21 cellular contexts compared by ENCODE assay signal in genomic region chr11:97367406-97368083, GRCh38.
DNase-seq lines count a peak whose midpoint lies in the region; ATAC-seq lines count a peak whose summit lies in the region.
"Had no signal": no experiment of that assay in that cellular context is flagged by ENCODE, and none has a peak within 500 bp of the region (broad histone marks: within the 10 kb centered on the region; RNA-seq: fewer than 3 reads in every experiment).

No MANE protein-coding gene starts in this region.

- H2BK12ac ChIP-seq in trophoblast cell (ENCODE audit: low read length) = no peak overlapping the region

- no peak overlapping the region for H3K14ac ChIP-seq in trophoblast cell (ENCODE audit: low read length)

- H3K27me3 ChIP-seq in trophoblast cell (ENCODE audit: insufficient read depth, low read length) = no peaks in the 10 kb centered on the region
- H3K27me3 ChIP-seq in aorta (ENCODE audit: control insufficient read depth in 1 of 2, insufficient read depth in 2 of 2, low read length in 1 of 2) = no peaks in the 10 kb centered on the region
- H3K27me3 ChIP-seq: BE2C; BLaER1 treated with 17β-estradiol and CSF1 and Interleukin-3, amounts not matched to agents 10 nM and 100 nM had no signal

- intact Hi-C loops in aorta (cut with DNase I) (no loop called here), left cardiac atrium (cut with DNase I) (no loop called here)

- no CpG with 5 or more reads among the region's 10 CpGs for WGBS in trophoblast cell (ENCODE audit: extremely low coverage, insufficient coverage, insufficient read length)
- 79 to 87% methylated on average over 10 of the region's 10 CpGs for WGBS in aorta, 2 donors

- no peak overlapping the region for H2AK5ac ChIP-seq in trophoblast cell (ENCODE audit: low read length)

- ATAC-seq in aorta (ENCODE audit: low FRiP score) (peak; percentile 64), left cardiac atrium (no peak)
- ATAC-seq: A549 had no signal

- peak overlapping the region; percentile 58 for H3K23ac ChIP-seq in trophoblast cell (ENCODE audit: low read length)

- no peak overlapping the region for H4K12ac ChIP-seq in trophoblast cell (ENCODE audit: low read depth, low read length)

- H2BK120ac ChIP-seq in trophoblast cell (ENCODE audit: insufficient read depth, low read length, poor library complexity) = no peak overlapping the region

- DNase-seq in M059J (ENCODE audit: low read depth) = peak; percentile 54
- DNase-seq in RPMI7951 (ENCODE audit: low read depth) = peak; percentile 52
- no peak for DNase-seq in trophoblast cell
- DNase-seq in aorta = no peak
- DNase-seq in activated CD4-positive, alpha-beta T cell treated with anti-CD3 and anti-CD28 coated beads for 48 hours = no peak
- DNase-seq in NCI-H526 treated with DMSO at 0.1 percent for 48 hours (lab: John Stamatoyannopoulos, UW) = no peak
- no peak for DNase-seq in left cardiac atrium
- DNase-seq: 8988T; ACHN; AML-193; BE2C; CD4-positive, alpha-beta T cell; DMS 273 treated with DMSO at 0.1 percent for 48 hours; DMS79; EL; GF-D8; GM23248; H7; HCEC 1CT had no signal

- H3K4ac ChIP-seq in trophoblast cell (ENCODE audit: low read depth, low read length) = no peak overlapping the region

- no peak overlapping the region for H3K18ac ChIP-seq in trophoblast cell (ENCODE audit: low read length)

- no peaks in the 10 kb centered on the region for H3K79me1 ChIP-seq in trophoblast cell (ENCODE audit: low read length)

- no peak overlapping the region for H3K4me3 ChIP-seq in trophoblast cell (ENCODE audit: low read depth, low read length)
- H3K4me3 ChIP-seq in aorta (ENCODE audit: low read length in 2 of 2) = no peak overlapping the region
- H3K4me3 ChIP-seq: A549; BLaER1 treated with 17β-estradiol and CSF1 and Interleukin-3, amounts not matched to agents 10 nM and 100 nM; GM23248 had no signal

- H3K36me3 ChIP-seq in trophoblast cell (ENCODE audit: control insufficient read depth in 1 of 2, insufficient read depth in 2 of 2, low read length in 2 of 2) (no peaks in the 10 kb centered on the region), aorta (ENCODE audit: control insufficient read depth in 1 of 2, insufficient read depth in 2 of 2, low read length in 1 of 2) (no peaks in the 10 kb centered on the region)
- H3K36me3 ChIP-seq: BE2C; BLaER1 treated with 17β-estradiol and CSF1 and Interleukin-3, amounts not matched to agents 10 nM and 100 nM had no signal

- no peak overlapping the region for H3K4me2 ChIP-seq in trophoblast cell (ENCODE audit: low read length)
- H3K4me2 ChIP-seq: A549; BLaER1 treated with 17β-estradiol and CSF1 and Interleukin-3, amounts not matched to agents 10 nM and 100 nM had no signal

- H2BK5ac ChIP-seq in trophoblast cell (ENCODE audit: low read depth, low read length, poor library complexity) = no peak overlapping the region

- H3K27ac ChIP-seq in trophoblast cell (ENCODE audit: low read depth, low read length) = no peak overlapping the region
- H3K27ac ChIP-seq in aorta (ENCODE audit: low read depth in 1 of 2, low read length in 2 of 2) = no peak overlapping the region
- H3K27ac ChIP-seq: A549; BLaER1 treated with 17β-estradiol and CSF1 and Interleukin-3, amounts not matched to agents 10 nM and 100 nM; GM23248 had no signal

- H3K4me1 ChIP-seq in trophoblast cell (ENCODE audit: control insufficient read depth in 1 of 2, insufficient read depth in 2 of 2, low read length in 2 of 2) (no peaks in the 10 kb centered on the region), aorta (ENCODE audit: control insufficient read depth in 1 of 2, insufficient read depth in 2 of 2, low read length in 2 of 2) (peaks cover 0 to 5% of the 10 kb centered on the region in 2 donors)
- H3K4me1 ChIP-seq: A549, BE2C had no signal

- no peak overlapping the region for H4K91ac ChIP-seq in trophoblast cell (ENCODE audit: low read depth, low read length)

- H3K9me3 ChIP-seq in trophoblast cell (ENCODE audit: insufficient read depth, low read depth, low read length) (no peaks in the 10 kb centered on the region), aorta (ENCODE audit: control insufficient read depth, low read length) (no peaks in the 10 kb centered on the region)
- H3K9me3 ChIP-seq: A549, BE2C had no signal

- no peak overlapping the region for H3K9ac ChIP-seq in trophoblast cell (ENCODE audit: low read length)
- H3K9ac ChIP-seq: BLaER1 treated with 17β-estradiol and CSF1 and Interleukin-3, amounts not matched to agents 10 nM and 100 nM; GM23248 had no signal

- no peak overlapping the region for H4K8ac ChIP-seq in trophoblast cell (ENCODE audit: low read depth, low read length)

- H3K79me2 ChIP-seq in trophoblast cell (ENCODE audit: control insufficient read depth, insufficient read depth, low read length, poor library complexity) = no peaks in the 10 kb centered on the region

- no peak overlapping the region for H2AFZ ChIP-seq in trophoblast cell (ENCODE audit: insufficient read depth, low read length, poor library complexity)
- H2AFZ ChIP-seq: GM23248 had no signal

Comparison
In these comparisons a context has a peak if more than half of its experiments do, and no peak if none do; other contexts are left out.
1. DNase-seq: peak in M059J (single experiment) and RPMI7951 (single experiment); none in trophoblast cell (0 of 2), aorta (0 of 2), activated CD4-positive, alpha-beta T cell treated with anti-CD3 and anti-CD28 coated beads for 48 hours (single experiment), NCI-H526 treated with DMSO at 0.1 percent for 48 hours (single experiment) and left cardiac atrium (single experiment).